12 cellular contexts compared by ENCODE assay signal in the genomic region with DNA sequence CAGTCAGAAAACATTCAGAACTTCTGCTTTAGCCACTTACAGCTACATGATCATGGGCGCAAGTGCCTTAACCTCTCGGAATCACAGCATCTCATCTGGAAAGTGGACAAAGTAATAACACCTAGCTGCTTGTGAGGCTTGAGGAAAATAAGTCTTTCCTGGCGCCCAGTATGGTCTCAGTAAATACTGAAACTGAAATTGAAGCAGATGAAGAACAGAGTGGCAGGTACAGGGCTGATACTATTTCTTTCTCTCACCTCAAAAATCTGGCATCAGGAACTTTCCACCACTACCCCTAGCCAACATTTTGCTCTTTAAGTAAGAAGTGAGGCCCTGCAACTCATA.
A peak's percentile ranks its signal among the peaks of the same experiment; 100 is the strongest.
DNase-seq lines count a peak whose midpoint lies in the region; ATAC-seq and TF ChIP-seq lines count a peak whose summit lies in the region.
"Had no signal": no experiment of that assay in that cellular context is flagged by ENCODE, and none has a peak within 500 bp of the region (broad histone marks: within the 10 kb centered on the region; RNA-seq: fewer than 3 reads in every experiment).

No MANE protein-coding gene starts in this region.

- H3K4me3 ChIP-seq in left lung: no peak overlapping the region
- H3K4me3 ChIP-seq in thoracic aorta: peak overlapping the region; percentile 10

- peak overlapping the region; percentile 32 for H3K27ac Mint-ChIP-seq in activated naive CD4-positive, alpha-beta T cell treated with anti-CD3 and anti-CD28 coated beads for 36 hours
- peak overlapping the region; percentile 59 for H3K27ac Mint-ChIP-seq in activated T-helper 1 cell treated with anti-CD3 and anti-CD28 coated beads, Interleukin-12 subunit alpha, Interleukin-12 subunit beta, Interleukin-2, Interleukin-4 antibody, amounts not matched to agents 30 ng/mL and 10 ng/mL and 1 ng/mL, durations not matched to agents 14 hours and 24 hours and 36 hours

- no peaks in the 10 kb centered on the region for H3K36me3 Mint-ChIP-seq in activated naive CD4-positive, alpha-beta T cell treated with anti-CD3 and anti-CD28 coated beads for 36 hours (ENCODE audit: low read depth)
- peaks cover 5% of the 10 kb centered on the region for H3K36me3 Mint-ChIP-seq in activated T-helper 1 cell treated with anti-CD3 and anti-CD28 coated beads, Interleukin-12 subunit alpha, Interleukin-12 subunit beta, Interleukin-2, Interleukin-4 antibody, amounts not matched to agents 30 ng/mL and 10 ng/mL and 1 ng/mL, durations not matched to agents 14 hours and 24 hours and 36 hours (ENCODE audit: low read depth)

- intact Hi-C loops in activated naive CD4-positive, alpha-beta T cell treated with anti-CD3 and anti-CD28 coated beads for 36 hours (cut with micrococcal nuclease): loop anchor here (5.0 to 10.0 kb wide), 2 partner anchors 181 to 422 kb away; partner anchors contain the start of gene MAX
- intact Hi-C loops in activated T-helper 1 cell treated with anti-CD3 and anti-CD28 coated beads, Interleukin-12 subunit alpha, Interleukin-12 subunit beta, Interleukin-2, Interleukin-4 antibody, amounts not matched to agents 30 ng/mL and 10 ng/mL and 1 ng/mL, durations not matched to agents 14 hours and 24 hours and 36 hours (cut with micrococcal nuclease): loop anchor here (10.0 kb wide), 1 partner anchor 422 kb away; no protein-coding TSS in a partner anchor
- intact Hi-C loops in left lung (cut with DNase I): no loop called here

- no peaks in the 10 kb centered on the region for H3K9me3 Mint-ChIP-seq in activated naive CD4-positive, alpha-beta T cell treated with anti-CD3 and anti-CD28 coated beads for 36 hours
- H3K9me3 Mint-ChIP-seq in activated T-helper 1 cell treated with anti-CD3 and anti-CD28 coated beads, Interleukin-12 subunit alpha, Interleukin-12 subunit beta, Interleukin-2, Interleukin-4 antibody, amounts not matched to agents 30 ng/mL and 10 ng/mL and 1 ng/mL, durations not matched to agents 14 hours and 24 hours and 36 hours: no peaks in the 10 kb centered on the region

- H3K27me3 Mint-ChIP-seq in activated naive CD4-positive, alpha-beta T cell treated with anti-CD3 and anti-CD28 coated beads for 36 hours (ENCODE audit: low read depth): no peaks in the 10 kb centered on the region
- H3K27me3 Mint-ChIP-seq in activated T-helper 1 cell treated with anti-CD3 and anti-CD28 coated beads, Interleukin-12 subunit alpha, Interleukin-12 subunit beta, Interleukin-2, Interleukin-4 antibody, amounts not matched to agents 30 ng/mL and 10 ng/mL and 1 ng/mL, durations not matched to agents 14 hours and 24 hours and 36 hours (ENCODE audit: insufficient read depth): no peaks in the 10 kb centered on the region

- DNase-seq in activated naive CD4-positive, alpha-beta T cell treated with anti-CD3 and anti-CD28 coated beads for 36 hours: no peak
- no peak for DNase-seq in activated naive CD4-positive, alpha-beta T cell treated with Interleukin-2 at 50 U/mL for 16 hours
- DNase-seq in activated T-helper 1 cell treated with anti-CD3 and anti-CD28 coated beads, Interleukin-12 subunit alpha, Interleukin-12 subunit beta, Interleukin-2, Interleukin-4 antibody, amounts not matched to agents 30 ng/mL and 10 ng/mL and 1 ng/mL, durations not matched to agents 14 hours and 24 hours and 36 hours (ENCODE audit: low spot score): no peak
- DNase-seq in left lung (no peak), thoracic aorta (ENCODE audit: low spot score) (no peak)
- DNase-seq in activated CD8-positive, alpha-beta memory T cell treated with anti-CD3 and anti-CD28 coated beads for 24 hours: no peak
- DNase-seq: activated CD4-positive, alpha-beta T cell treated with anti-CD3 and anti-CD28 coated beads, Interleukin-2, amount 50 U/mL, for 1 hour; dermis blood vessel endothelial cell; NK-92 treated with Interleukin-12 subunit alpha and Interleukin-12 subunit beta, amount 100 ng/mL, for 24 hours; tibial artery had no signal

- no peaks in the 10 kb centered on the region for H3K36me3 ChIP-seq in left lung
- H3K36me3 ChIP-seq in thoracic aorta: no peaks in the 10 kb centered on the region
- H3K36me3 ChIP-seq: tibial artery had no signal

- CTCF ChIA-PET in activated naive CD4-positive, alpha-beta T cell treated with anti-CD3 and anti-CD28 coated beads for 36 hours (lab: Charles Lee): interaction anchor here (0.6 to 1.4 kb wide), 5 partner anchors 60 to 542 kb away, joined by 3 to 10 read pairs (median 3); partner anchors contain the start of gene FUT8

- H3K4me1 ChIP-seq in left lung: peaks cover 0 to 10% of the 10 kb centered on the region in 2 donors
- H3K4me1 ChIP-seq in thoracic aorta (ENCODE audit: control insufficient read depth in 1 of 2, low read depth in 2 of 2): peaks cover 0 to 5% of the 10 kb centered on the region in 2 donors

- ATAC-seq in left lung (peak; percentile 13), thoracic aorta (ENCODE audit: insufficient number of reproducible peaks, low FRiP score, low read depth) (no peak), GM19463 (IDR thresholded peaks at IDR 0.05; ENCODE audit: unreplicated experiment) (no peak), HG03097 (IDR thresholded peaks at IDR 0.05; ENCODE audit: low FRiP score, unreplicated experiment) (no peak)

- peaks cover 36% of the 10 kb centered on the region for H3K4me1 Mint-ChIP-seq in activated naive CD4-positive, alpha-beta T cell treated with anti-CD3 and anti-CD28 coated beads for 36 hours (ENCODE audit: low read depth)
- H3K4me1 Mint-ChIP-seq in activated T-helper 1 cell treated with anti-CD3 and anti-CD28 coated beads, Interleukin-12 subunit alpha, Interleukin-12 subunit beta, Interleukin-2, Interleukin-4 antibody, amounts not matched to agents 30 ng/mL and 10 ng/mL and 1 ng/mL, durations not matched to agents 14 hours and 24 hours and 36 hours (ENCODE audit: low read depth): peaks cover 53% of the 10 kb centered on the region

- H3K4me3 Mint-ChIP-seq in activated naive CD4-positive, alpha-beta T cell treated with anti-CD3 and anti-CD28 coated beads for 36 hours: peak overlapping the region; percentile 54
- H3K4me3 Mint-ChIP-seq in activated T-helper 1 cell treated with anti-CD3 and anti-CD28 coated beads, Interleukin-12 subunit alpha, Interleukin-12 subunit beta, Interleukin-2, Interleukin-4 antibody, amounts not matched to agents 30 ng/mL and 10 ng/mL and 1 ng/mL, durations not matched to agents 14 hours and 24 hours and 36 hours: peak overlapping the region; percentile 69

- H3K9me3 ChIP-seq in left lung (no peaks in the 10 kb centered on the region), thoracic aorta (no peaks in the 10 kb centered on the region)
- H3K9me3 ChIP-seq: tibial artery had no signal

- TF ChIP-seq CTCF in left lung (IDR thresholded peaks at IDR 0.05) (no peak), thoracic aorta (IDR thresholded peaks at IDR 0.05) (no peak)

- H3K27me3 ChIP-seq in left lung (no peaks in the 10 kb centered on the region), thoracic aorta (replicated peaks; ENCODE audit: insufficient read depth) (no peaks in the 10 kb centered on the region)

- H3K27ac ChIP-seq in left lung: no peak overlapping the region
- no peak overlapping the region for H3K27ac ChIP-seq in thoracic aorta
- H3K27ac ChIP-seq: tibial artery had no signal

Comparison
In these comparisons a context has a peak if more than half of its experiments do, and no peak if none do; other contexts are left out.
1. intact Hi-C loops: an anchor here in activated naive CD4-positive, alpha-beta T cell treated with anti-CD3 and anti-CD28 coated beads for 36 hours (5.0 to 10.0 kb wide) and activated T-helper 1 cell treated with anti-CD3 and anti-CD28 coated beads, Interleukin-12 subunit alpha, Interleukin-12 subunit beta, Interleukin-2, Interleukin-4 antibody, amounts not matched to agents 30 ng/mL and 10 ng/mL and 1 ng/mL, durations not matched to agents 14 hours and 24 hours and 36 hours (10.0 kb wide); none called in left lung.